In genomic region chr16:15609286-15609649, GRCh38 we compare ENCODE assay signal across 24 cellular contexts. TPM values are rescaled to one million over a fixed set of nuclear protein-coding genes. Genes with fewer than 3 reads are reported as not detected.
"Had no signal": no experiment of that assay in that cellular context is flagged by ENCODE, and none has a peak within 500 bp of the region (broad histone marks: within the 10 kb centered on the region; RNA-seq: fewer than 3 reads in every experiment).

No MANE protein-coding gene starts in this region.

- H3K4me3 ChIP-seq: lung, mucosa of descending colon, ovary, sigmoid colon, spleen, suprapubic skin, thoracic aorta, tibial artery, upper lobe of right lung had no signal

- H3K9me3 ChIP-seq: mucosa of descending colon, ovary, sigmoid colon, spleen, suprapubic skin, thoracic aorta, tibial artery, upper lobe of right lung had no signal

- H3K27me3 Mint-ChIP-seq: naive thymus-derived CD4-positive, alpha-beta T cell; natural killer cell treated with Interleukin-12 subunit alpha and Interleukin-12 subunit beta and Interleukin-15 and Interleukin-18, amount 100 ng/mL, for 72 hours; progenitor cell of endocrine pancreas; stimulated activated naive CD8-positive, alpha-beta T cell treated with anti-CD3 and anti-CD28 coated beads, Interleukin-15, Interleukin-2, amounts not matched to agents 100 ng/mL and 50 ng/mL, for 24 hours had no signal

- H3K4me3 Mint-ChIP-seq: immature natural killer cell; naive thymus-derived CD4-positive, alpha-beta T cell; natural killer cell treated with Interleukin-12 subunit alpha and Interleukin-12 subunit beta and Interleukin-15 and Interleukin-18, amount 100 ng/mL, for 72 hours; stimulated activated effector memory CD8-positive, alpha-beta T cell treated with anti-CD3 and anti-CD28 coated beads, Interleukin-12 subunit alpha, Interleukin-12 subunit beta, amount 100 ng/mL, for 72 hours; stimulated activated naive CD8-positive, alpha-beta T cell treated with anti-CD3 and anti-CD28 coated beads, Interleukin-15, Interleukin-2, amounts not matched to agents 100 ng/mL and 50 ng/mL, for 24 hours had no signal

- ATAC-seq: mucosa of descending colon; naive thymus-derived CD4-positive, alpha-beta T cell; natural killer cell treated with Interleukin-12 subunit alpha and Interleukin-12 subunit beta and Interleukin-15 and Interleukin-18, amount 100 ng/mL, for 72 hours; right cardiac atrium; stimulated activated effector memory CD8-positive, alpha-beta T cell treated with anti-CD3 and anti-CD28 coated beads, Interleukin-12 subunit alpha, Interleukin-12 subunit beta, amount 100 ng/mL, for 72 hours; upper lobe of right lung had no signal

- DNase-seq: hypothalamus; immature natural killer cell; islet precursor cell; midbrain; mucosa of descending colon; naive thymus-derived CD4-positive, alpha-beta T cell; ovary; retina; right cardiac atrium; sigmoid colon; small intestine; spleen; stimulated activated CD4-positive, alpha-beta T cell treated with anti-CD3 and anti-CD28 coated beads, Interleukin-4, amount 100 ng/mL, for 24 hours; stimulated activated naive CD4-positive, alpha-beta T cell; tibial artery; upper lobe of right lung had no signal

- H3K36me3 ChIP-seq: ovary had no signal

- H3K27me3 ChIP-seq: ovary, sigmoid colon, spleen, suprapubic skin, tibial artery, upper lobe of right lung had no signal

- H3K27ac ChIP-seq: ovary, sigmoid colon, suprapubic skin, thoracic aorta, tibial artery, upper lobe of right lung had no signal

- H3K9me3 Mint-ChIP-seq: immature natural killer cell; naive thymus-derived CD4-positive, alpha-beta T cell; natural killer cell treated with Interleukin-12 subunit alpha and Interleukin-12 subunit beta and Interleukin-15 and Interleukin-18, amount 100 ng/mL, for 72 hours; stimulated activated effector memory CD8-positive, alpha-beta T cell treated with anti-CD3 and anti-CD28 coated beads, Interleukin-12 subunit alpha, Interleukin-12 subunit beta, amount 100 ng/mL, for 72 hours; stimulated activated naive CD8-positive, alpha-beta T cell treated with anti-CD3 and anti-CD28 coated beads, Interleukin-15, Interleukin-2, amounts not matched to agents 100 ng/mL and 50 ng/mL, for 24 hours had no signal

- H3K27ac Mint-ChIP-seq: natural killer cell treated with Interleukin-12 subunit alpha and Interleukin-12 subunit beta and Interleukin-15 and Interleukin-18, amount 100 ng/mL, for 72 hours; progenitor cell of endocrine pancreas; stimulated activated naive CD8-positive, alpha-beta T cell treated with anti-CD3 and anti-CD28 coated beads, Interleukin-15, Interleukin-2, amounts not matched to agents 100 ng/mL and 50 ng/mL, for 24 hours had no signal

RNA-seq across cellular contexts. Expression of gene NDE1, which starts 40.8 kb away (rescaled TPM):
- polyA plus RNA-seq: neural cell had no signal
